ENCODE assay signal across 1 cellular context in the genomic region with DNA sequence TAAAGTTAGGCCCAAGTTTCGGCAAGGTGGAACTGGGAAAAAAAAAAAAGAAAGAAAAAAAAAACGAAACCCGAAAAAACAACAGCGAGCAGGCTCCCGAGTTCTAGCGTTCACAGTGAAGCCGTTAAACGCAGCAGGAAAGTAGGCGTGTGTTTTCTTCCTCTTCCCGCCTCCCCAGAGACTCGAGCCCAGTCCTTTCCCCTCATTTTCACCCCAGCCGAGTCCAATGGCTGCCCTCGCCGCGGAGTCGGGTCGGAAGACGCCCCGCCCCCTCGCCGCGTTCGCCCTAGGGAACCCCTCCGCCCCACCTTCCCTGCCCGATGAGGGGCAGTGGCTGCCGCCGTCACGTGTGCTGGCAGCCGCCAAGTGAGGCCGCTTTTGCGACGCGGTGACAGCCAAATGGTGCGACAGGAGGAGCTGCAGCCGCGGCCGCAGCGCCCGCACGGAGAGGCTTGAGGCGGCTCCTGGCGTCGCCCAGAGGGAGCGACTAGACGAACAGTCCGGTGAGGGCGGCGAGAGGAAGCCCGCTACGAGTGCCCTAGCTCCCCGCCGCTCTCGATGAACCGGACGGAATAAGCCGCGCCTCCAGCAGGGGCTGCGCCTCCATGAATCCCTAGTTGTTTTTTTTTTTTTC.
A peak's percentile ranks its signal among the peaks of the same experiment; 100 is the strongest.
TF ChIP-seq lines count a peak whose summit lies in the region.

TSS of gene PKN2 (plus strand) at position 426 of the 634 bp plus-strand sequence. CDS start 308 bp downstream, outside the sequence.

TF ChIP-seq in GM12878, 131 proteins besides CTCF, POLR2A, EP300 and RAD21 (continued from another document):
- TF ChIP-seq CEBPB (IDR thresholded peaks at IDR 0.05; ENCODE audit: borderline replicate concordance in 1 of 2, low read depth in 2 of 2, low read length in 2 of 2) (no peak), ZNF274 (IDR thresholded peaks at IDR 0.05; ENCODE audit: insufficient read depth, insufficient read length) (no peak), ATF3 (IDR thresholded peaks at IDR 0.05; ENCODE audit: borderline replicate concordance, extremely low read depth, low read depth, low read length) (peak; percentile 99), DPF2 (IDR thresholded peaks at IDR 0.05) (no peak), KLF5 (IDR thresholded peaks at IDR 0.05; ENCODE audit: partially characterized antibody) (no peak), NFXL1 (IDR thresholded peaks at IDR 0.05; ENCODE audit: borderline replicate concordance) (no peak), ATF7 (IDR thresholded peaks at IDR 0.05; ENCODE audit: low read depth) (peak; percentile 25; the same call in 1 of the 2 replicates), PKNOX1 (IDR thresholded peaks at IDR 0.05) (peak; percentile 86), TCF12 (IDR thresholded peaks at IDR 0.05; ENCODE audit: low read depth, low read length) (no peak), CREM (IDR thresholded peaks at IDR 0.05; ENCODE audit: low read depth) (peak; percentile 99), TBL1XR1 (IDR thresholded peaks at IDR 0.05; ENCODE audit: low read depth, low read length) (no peak; the same call in 1 of the 2 replicates), TARDBP (IDR thresholded peaks at IDR 0.05; ENCODE audit: borderline replicate concordance) (peak; percentile 90), CBX5 (IDR thresholded peaks at IDR 0.05; ENCODE audit: low read depth) (peak; percentile 80), IKZF1 (conservative IDR thresholded peaks at IDR 0.05) (peak; percentile 81), IRF3 (IDR thresholded peaks at IDR 0.05) (no peak), NFIC (IDR thresholded peaks at IDR 0.05; ENCODE audit: low read depth, low read length) (no peak), PAX8 (IDR thresholded peaks at IDR 0.05) (no peak), HDGF (IDR thresholded peaks at IDR 0.05) (peak; percentile 98), PML (IDR thresholded peaks at IDR 0.05; ENCODE audit: low read length) (peak; percentile 85), ZNF622 (IDR thresholded peaks at IDR 0.05) (no peak), MYC (IDR thresholded peaks at IDR 0.05; ENCODE audit: insufficient read depth, insufficient read length, insufficient replicate concordance, low read length, severe bottlenecking) (peak; percentile 66), POLR2AphosphoS5 (IDR thresholded peaks at IDR 0.05; ENCODE audit: low read length) (peak; percentile 86)
- TF ChIP-seq, protein P1, sequence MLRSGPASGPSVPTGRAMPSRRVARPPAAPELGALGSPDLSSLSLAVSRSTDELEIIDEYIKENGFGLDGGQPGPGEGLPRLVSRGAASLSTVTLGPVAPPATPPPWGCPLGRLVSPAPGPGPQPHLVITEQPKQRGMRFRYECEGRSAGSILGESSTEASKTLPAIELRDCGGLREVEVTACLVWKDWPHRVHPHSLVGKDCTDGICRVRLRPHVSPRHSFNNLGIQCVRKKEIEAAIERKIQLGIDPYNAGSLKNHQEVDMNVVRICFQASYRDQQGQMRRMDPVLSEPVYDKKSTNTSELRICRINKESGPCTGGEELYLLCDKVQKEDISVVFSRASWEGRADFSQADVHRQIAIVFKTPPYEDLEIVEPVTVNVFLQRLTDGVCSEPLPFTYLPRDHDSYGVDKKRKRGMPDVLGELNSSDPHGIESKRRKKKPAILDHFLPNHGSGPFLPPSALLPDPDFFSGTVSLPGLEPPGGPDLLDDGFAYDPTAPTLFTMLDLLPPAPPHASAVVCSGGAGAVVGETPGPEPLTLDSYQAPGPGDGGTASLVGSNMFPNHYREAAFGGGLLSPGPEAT (IDR thresholded peaks at IDR 0.05; ENCODE audit: low read depth): peak; percentile 76
- TF ChIP-seq, protein P2, sequence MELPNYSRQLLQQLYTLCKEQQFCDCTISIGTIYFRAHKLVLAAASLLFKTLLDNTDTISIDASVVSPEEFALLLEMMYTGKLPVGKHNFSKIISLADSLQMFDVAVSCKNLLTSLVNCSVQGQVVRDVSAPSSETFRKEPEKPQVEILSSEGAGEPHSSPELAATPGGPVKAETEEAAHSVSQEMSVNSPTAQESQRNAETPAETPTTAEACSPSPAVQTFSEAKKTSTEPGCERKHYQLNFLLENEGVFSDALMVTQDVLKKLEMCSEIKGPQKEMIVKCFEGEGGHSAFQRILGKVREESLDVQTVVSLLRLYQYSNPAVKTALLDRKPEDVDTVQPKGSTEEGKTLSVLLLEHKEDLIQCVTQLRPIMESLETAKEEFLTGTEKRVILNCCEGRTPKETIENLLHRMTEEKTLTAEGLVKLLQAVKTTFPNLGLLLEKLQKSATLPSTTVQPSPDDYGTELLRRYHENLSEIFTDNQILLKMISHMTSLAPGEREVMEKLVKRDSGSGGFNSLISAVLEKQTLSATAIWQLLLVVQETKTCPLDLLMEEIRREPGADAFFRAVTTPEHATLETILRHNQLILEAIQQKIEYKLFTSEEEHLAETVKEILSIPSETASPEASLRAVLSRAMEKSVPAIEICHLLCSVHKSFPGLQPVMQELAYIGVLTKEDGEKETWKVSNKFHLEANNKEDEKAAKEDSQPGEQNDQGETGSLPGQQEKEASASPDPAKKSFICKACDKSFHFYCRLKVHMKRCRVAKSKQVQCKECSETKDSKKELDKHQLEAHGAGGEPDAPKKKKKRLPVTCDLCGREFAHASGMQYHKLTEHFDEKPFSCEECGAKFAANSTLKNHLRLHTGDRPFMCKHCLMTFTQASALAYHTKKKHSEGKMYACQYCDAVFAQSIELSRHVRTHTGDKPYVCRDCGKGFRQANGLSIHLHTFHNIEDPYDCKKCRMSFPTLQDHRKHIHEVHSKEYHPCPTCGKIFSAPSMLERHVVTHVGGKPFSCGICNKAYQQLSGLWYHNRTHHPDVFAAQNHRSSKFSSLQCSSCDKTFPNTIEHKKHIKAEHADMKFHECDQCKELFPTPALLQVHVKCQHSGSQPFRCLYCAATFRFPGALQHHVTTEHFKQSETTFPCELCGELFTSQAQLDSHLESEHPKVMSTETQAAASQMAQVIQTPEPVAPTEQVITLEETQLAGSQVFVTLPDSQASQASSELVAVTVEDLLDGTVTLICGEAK (IDR thresholded peaks at IDR 0.05; ENCODE audit: borderline replicate concordance): no peak
